In genomic region chr5:102975457-102976182, GRCh38 we compare ENCODE assay signal across 14 cellular contexts.
DNase-seq lines count a peak whose midpoint lies in the region; ATAC-seq and TF ChIP-seq lines count a peak whose summit lies in the region.
"Had no signal": no experiment of that assay in that cellular context is flagged by ENCODE, and none has a peak within 500 bp of the region (broad histone marks: within the 10 kb centered on the region; RNA-seq: fewer than 3 reads in every experiment).

No MANE protein-coding gene starts in this region.

- H3K27me3 ChIP-seq in neural progenitor cell: no peaks in the 10 kb centered on the region

- no peaks in the 10 kb centered on the region for H3F3A ChIP-seq in neural progenitor cell (ENCODE audit: low read depth)

- no peak overlapping the region for H3K4me2 ChIP-seq in neural progenitor cell

- no peaks in the 10 kb centered on the region for H4K20me1 ChIP-seq in neural progenitor cell (ENCODE audit: low read depth)

- no peak overlapping the region for H3K27ac ChIP-seq in neural progenitor cell

- no peak overlapping the region for H2AFZ ChIP-seq in neural progenitor cell (replicated peaks)

- no peak overlapping the region for H3K4me3 Mint-ChIP-seq in neural progenitor cell
- H3K4me3 Mint-ChIP-seq in stimulated activated effector memory CD8-positive, alpha-beta T cell treated with anti-CD3 and anti-CD28 coated beads, Interleukin-12 subunit alpha, Interleukin-12 subunit beta, amount 100 ng/mL, for 72 hours: no peak overlapping the region
- H3K4me3 Mint-ChIP-seq: activated B cell treated with CpG ODN at 0.5 μM for 24 hours; CD14-positive monocyte; memory B cell; stimulated activated memory B cell treated with anti-CD40 and anti-IgM and Interleukin-4, amounts not matched to agents 10 μg/mL and 1 μg/mL and 100 μg/mL, for 72 hours had no signal

- no peak for ATAC-seq in stimulated activated effector memory CD8-positive, alpha-beta T cell treated with anti-CD3 and anti-CD28 coated beads, Interleukin-12 subunit alpha, Interleukin-12 subunit beta, amount 100 ng/mL, for 72 hours
- ATAC-seq in HG02970 (IDR thresholded peaks at IDR 0.05; ENCODE audit: low FRiP score, unreplicated experiment): no peak
- ATAC-seq: stimulated activated memory B cell treated with anti-CD40 and anti-IgM and Interleukin-4, amounts not matched to agents 10 μg/mL and 1 μg/mL and 100 μg/mL, for 72 hours had no signal

- H3K9me3 ChIP-seq in neural progenitor cell (ENCODE audit: low read depth): no peaks in the 10 kb centered on the region

- no peaks in the 10 kb centered on the region for H3K79me2 ChIP-seq in neural progenitor cell (ENCODE audit: low read depth)

- peaks cover 15% of the 10 kb centered on the region for H3K4me1 Mint-ChIP-seq in neural progenitor cell
- no peaks in the 10 kb centered on the region for H3K4me1 Mint-ChIP-seq in stimulated activated effector memory CD8-positive, alpha-beta T cell treated with anti-CD3 and anti-CD28 coated beads, Interleukin-12 subunit alpha, Interleukin-12 subunit beta, amount 100 ng/mL, for 72 hours
- H3K4me1 Mint-ChIP-seq: activated B cell treated with CpG ODN at 0.5 μM for 24 hours; CD14-positive monocyte; memory B cell; stimulated activated memory B cell treated with anti-CD40 and anti-IgM and Interleukin-4, amounts not matched to agents 10 μg/mL and 1 μg/mL and 100 μg/mL, for 72 hours had no signal

- no peaks in the 10 kb centered on the region for H3K36me3 ChIP-seq in neural progenitor cell

- H3K27ac Mint-ChIP-seq in neural progenitor cell: peak overlapping the region; percentile 75
- no peak overlapping the region for H3K27ac Mint-ChIP-seq in stimulated activated effector memory CD8-positive, alpha-beta T cell treated with anti-CD3 and anti-CD28 coated beads, Interleukin-12 subunit alpha, Interleukin-12 subunit beta, amount 100 ng/mL, for 72 hours
- H3K27ac Mint-ChIP-seq: activated B cell treated with CpG ODN at 0.5 μM for 24 hours; CD14-positive monocyte; memory B cell; stimulated activated memory B cell treated with anti-CD40 and anti-IgM and Interleukin-4, amounts not matched to agents 10 μg/mL and 1 μg/mL and 100 μg/mL, for 72 hours had no signal

- no peak overlapping the region for H3K4me3 ChIP-seq in neural progenitor cell

- peak; percentile 40 for DNase-seq in AG20443 (ENCODE audit: low spot score)
- peak; percentile 9 for DNase-seq in NCI-H226
- DNase-seq in dermis microvascular lymphatic vessel endothelial cell (ENCODE audit: low read depth in 2 of 2): peak; percentile 55 to 66
- DNase-seq in neural progenitor cell (ENCODE audit: low spot score): no peak
- DNase-seq in stimulated activated effector memory CD8-positive, alpha-beta T cell treated with anti-CD3 and anti-CD28 coated beads, Interleukin-12 subunit alpha, Interleukin-12 subunit beta, amount 100 ng/mL, for 72 hours (ENCODE audit: low spot score in 2 of 2): no peak
- DNase-seq in NCI-H2196 (lab: John Stamatoyannopoulos, UW; ENCODE audit: unreplicated experiment): no peak
- DNase-seq in stimulated activated naive CD4-positive, alpha-beta T cell (lab: John Stamatoyannopoulos, UW): no peak
- DNase-seq: activated B cell treated with CpG ODN at 0.5 μM for 24 hours; Karpas-422; NK-92 treated with Interleukin-12 subunit alpha and Interleukin-12 subunit beta, amount 100 ng/mL, for 24 hours had no signal

- H3K9me3 Mint-ChIP-seq in neural progenitor cell: no peaks in the 10 kb centered on the region
- H3K9me3 Mint-ChIP-seq in stimulated activated effector memory CD8-positive, alpha-beta T cell treated with anti-CD3 and anti-CD28 coated beads, Interleukin-12 subunit alpha, Interleukin-12 subunit beta, amount 100 ng/mL, for 72 hours: no peaks in the 10 kb centered on the region
- H3K9me3 Mint-ChIP-seq: activated B cell treated with CpG ODN at 0.5 μM for 24 hours; CD14-positive monocyte; memory B cell; stimulated activated memory B cell treated with anti-CD40 and anti-IgM and Interleukin-4, amounts not matched to agents 10 μg/mL and 1 μg/mL and 100 μg/mL, for 72 hours had no signal

- TF ChIP-seq CTCF in neural progenitor cell (IDR thresholded peaks at IDR 0.05): no peak

- no peaks in the 10 kb centered on the region for H3K4me1 ChIP-seq in neural progenitor cell

- no peaks in the 10 kb centered on the region for H3K27me3 Mint-ChIP-seq in neural progenitor cell (ENCODE audit: insufficient read depth, low read depth)
- H3K27me3 Mint-ChIP-seq: activated B cell treated with CpG ODN at 0.5 μM for 24 hours; memory B cell; stimulated activated memory B cell treated with anti-CD40 and anti-IgM and Interleukin-4, amounts not matched to agents 10 μg/mL and 1 μg/mL and 100 μg/mL, for 72 hours had no signal

- H3K36me3 Mint-ChIP-seq in neural progenitor cell: peaks cover 24% of the 10 kb centered on the region
- peaks cover 22% of the 10 kb centered on the region for H3K36me3 Mint-ChIP-seq in stimulated activated effector memory CD8-positive, alpha-beta T cell treated with anti-CD3 and anti-CD28 coated beads, Interleukin-12 subunit alpha, Interleukin-12 subunit beta, amount 100 ng/mL, for 72 hours
- H3K36me3 Mint-ChIP-seq: memory B cell; stimulated activated memory B cell treated with anti-CD40 and anti-IgM and Interleukin-4, amounts not matched to agents 10 μg/mL and 1 μg/mL and 100 μg/mL, for 72 hours had no signal

- no peak overlapping the region for H3K9ac ChIP-seq in neural progenitor cell

Comparison
In these comparisons a context has a peak if more than half of its experiments do, and no peak if none do; other contexts are left out.
1. DNase-seq: peak in AG20443 (single experiment), NCI-H226 (single experiment) and dermis microvascular lymphatic vessel endothelial cell (2 of 2); none in neural progenitor cell (single experiment), stimulated activated effector memory CD8-positive, alpha-beta T cell treated with anti-CD3 and anti-CD28 coated beads, Interleukin-12 subunit alpha, Interleukin-12 subunit beta, amount 100 ng/mL, for 72 hours (0 of 2), NCI-H2196 (single experiment) and stimulated activated naive CD4-positive, alpha-beta T cell (0 of 6).